In genomic region chr7:90345548-90346319, GRCh38 we compare ENCODE assay signal across 1 cellular context.
A peak's percentile ranks its signal among the peaks of the same experiment; 100 is the strongest.
TF ChIP-seq lines count a peak whose summit lies in the region.

No MANE protein-coding gene starts in this region.

TF ChIP-seq in K562, 482 proteins besides CTCF, POLR2A, EP300 and RAD21 (continued from another document and continues in another):
- TF ChIP-seq ZBTB40 (IDR thresholded peaks at IDR 0.05): peak; percentile 26; the same call in 1 of the 2 replicates
- TF ChIP-seq ZBTB40 (CRISPR knock-in tag; IDR thresholded peaks at IDR 0.05): no peak
- TF ChIP-seq HNRNPLL (IDR thresholded peaks at IDR 0.05; ENCODE audit: low read depth, low read length, poor library complexity, severe bottlenecking): no peak
- no peak for TF ChIP-seq LEF1 (IDR thresholded peaks at IDR 0.05)
- TF ChIP-seq ZNF717 (CRISPR knock-in tag; IDR thresholded peaks at IDR 0.05): no peak
- TF ChIP-seq, protein P1, sequence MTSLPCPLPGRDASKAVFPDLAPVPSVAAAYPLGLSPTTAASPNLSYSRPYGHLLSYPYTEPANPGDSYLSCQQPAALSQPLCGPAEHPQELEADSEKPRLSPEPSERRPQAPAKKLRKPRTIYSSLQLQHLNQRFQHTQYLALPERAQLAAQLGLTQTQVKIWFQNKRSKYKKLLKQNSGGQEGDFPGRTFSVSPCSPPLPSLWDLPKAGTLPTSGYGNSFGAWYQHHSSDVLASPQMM (CRISPR knock-in tag; IDR thresholded peaks at IDR 0.05): no peak
- no peak for TF ChIP-seq NR1H2 (CRISPR knock-in tag; IDR thresholded peaks at IDR 0.05)
- TF ChIP-seq ZNF699 (CRISPR knock-in tag; IDR thresholded peaks at IDR 0.05; ENCODE audit: insufficient replicate concordance): no peak
- no peak for TF ChIP-seq ZFP1 (CRISPR knock-in tag; IDR thresholded peaks at IDR 0.05)
- no peak for TF ChIP-seq XRCC3 (IDR thresholded peaks at IDR 0.05)
- no peak; the same call in 1 of the 2 replicates for TF ChIP-seq RNF2 (IDR thresholded peaks at IDR 0.05)
- TF ChIP-seq U2AF2 (optimal IDR thresholded peaks at IDR 0.05; ENCODE audit: low read depth, low read length): no peak
- no peak for TF ChIP-seq ZBTB2 (IDR thresholded peaks at IDR 0.05)
- TF ChIP-seq MXI1 (IDR thresholded peaks at IDR 0.05; ENCODE audit: low read depth, low read length): no peak
- TF ChIP-seq ARID3A (IDR thresholded peaks at IDR 0.05; ENCODE audit: borderline replicate concordance, low read depth, low read length): no peak
- no peak for TF ChIP-seq LARP7 (IDR thresholded peaks at IDR 0.05)
- TF ChIP-seq ERF (CRISPR knock-in tag; IDR thresholded peaks at IDR 0.05): no peak
- TF ChIP-seq HNRNPL (IDR thresholded peaks at IDR 0.05; ENCODE audit: low read depth, low read length): no peak
- no peak for TF ChIP-seq NELFE (IDR thresholded peaks at IDR 0.05; ENCODE audit: insufficient read depth, insufficient read length)
- TF ChIP-seq TBL1XR1 (IDR thresholded peaks at IDR 0.05; ENCODE audit: low read length in 2 of 2): no peak
- TF ChIP-seq TRIM24 (IDR thresholded peaks at IDR 0.05): peak; percentile 25 to 34; a peak in 1 of 4 replicates
- peak; percentile 72 to 84 for TF ChIP-seq FOXK2 (conservative IDR thresholded peaks at IDR 0.05 in 1 of 2, IDR thresholded peaks at IDR 0.05 in 1 of 2; ENCODE audit: low read depth in 2 of 2)
- TF ChIP-seq ZNF586 (CRISPR knock-in tag; conservative IDR thresholded peaks at IDR 0.05): no peak
- no peak for TF ChIP-seq KLF6 (CRISPR knock-in tag; IDR thresholded peaks at IDR 0.05; ENCODE audit: borderline replicate concordance)
- no peak for TF ChIP-seq ZNF609 (CRISPR knock-in tag; IDR thresholded peaks at IDR 0.05; ENCODE audit: borderline replicate concordance)
- TF ChIP-seq RBM14 (IDR thresholded peaks at IDR 0.05; ENCODE audit: borderline replicate concordance, insufficient read depth, low read depth, low read length): no peak
- TF ChIP-seq ZNF639 (CRISPR knock-in tag; conservative IDR thresholded peaks at IDR 0.05 in 1 of 2, IDR thresholded peaks at IDR 0.05 in 1 of 2): no peak
- TF ChIP-seq ELK3 (CRISPR knock-in tag; IDR thresholded peaks at IDR 0.05): no peak
- no peak for TF ChIP-seq AFF1 (IDR thresholded peaks at IDR 0.05; ENCODE audit: low read depth in 1 of 2, partially characterized antibody in 2 of 2)
- TF ChIP-seq, protein P2, sequence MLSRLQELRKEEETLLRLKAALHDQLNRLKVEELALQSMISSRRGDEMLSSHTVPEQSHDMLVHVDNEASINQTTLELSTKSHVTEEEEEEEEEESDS (CRISPR knock-in tag; IDR thresholded peaks at IDR 0.05): no peak
- TF ChIP-seq MTF1 (CRISPR knock-in tag; IDR thresholded peaks at IDR 0.05; ENCODE audit: borderline replicate concordance): no peak
- TF ChIP-seq SRF (CRISPR knock-in tag; IDR thresholded peaks at IDR 0.05): 0 out of 4 replicates have a peak, but pooled peaks of 1 of the 2 experiments have one; percentile 30
